1 cellular context compared by ENCODE assay signal in genomic region chr1:236253918-236254637, GRCh38.
TF ChIP-seq lines count a peak whose summit lies in the region.

No MANE protein-coding gene starts in this region.

TF ChIP-seq in K562, 482 proteins besides CTCF, POLR2A, EP300 and RAD21 (continued from another document and continues in another):
- TF ChIP-seq, protein P1, sequence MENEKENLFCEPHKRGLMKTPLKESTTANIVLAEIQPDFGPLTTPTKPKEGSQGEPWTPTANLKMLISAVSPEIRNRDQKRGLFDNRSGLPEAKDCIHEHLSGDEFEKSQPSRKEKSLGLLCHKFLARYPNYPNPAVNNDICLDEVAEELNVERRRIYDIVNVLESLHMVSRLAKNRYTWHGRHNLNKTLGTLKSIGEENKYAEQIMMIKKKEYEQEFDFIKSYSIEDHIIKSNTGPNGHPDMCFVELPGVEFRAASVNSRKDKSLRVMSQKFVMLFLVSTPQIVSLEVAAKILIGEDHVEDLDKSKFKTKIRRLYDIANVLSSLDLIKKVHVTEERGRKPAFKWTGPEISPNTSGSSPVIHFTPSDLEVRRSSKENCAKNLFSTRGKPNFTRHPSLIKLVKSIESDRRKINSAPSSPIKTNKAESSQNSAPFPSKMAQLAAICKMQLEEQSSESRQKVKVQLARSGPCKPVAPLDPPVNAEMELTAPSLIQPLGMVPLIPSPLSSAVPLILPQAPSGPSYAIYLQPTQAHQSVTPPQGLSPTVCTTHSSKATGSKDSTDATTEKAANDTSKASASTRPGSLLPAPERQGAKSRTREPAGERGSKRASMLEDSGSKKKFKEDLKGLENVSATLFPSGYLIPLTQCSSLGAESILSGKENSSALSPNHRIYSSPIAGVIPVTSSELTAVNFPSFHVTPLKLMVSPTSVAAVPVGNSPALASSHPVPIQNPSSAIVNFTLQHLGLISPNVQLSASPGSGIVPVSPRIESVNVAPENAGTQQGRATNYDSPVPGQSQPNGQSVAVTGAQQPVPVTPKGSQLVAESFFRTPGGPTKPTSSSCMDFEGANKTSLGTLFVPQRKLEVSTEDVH (IDR thresholded peaks at IDR 0.05; ENCODE audit: low read depth, partially characterized antibody) = no peak
- peak; percentile 57; the same call in 1 of the 2 replicates for TF ChIP-seq NBN (IDR thresholded peaks at IDR 0.05; ENCODE audit: low read depth)
- no peak for TF ChIP-seq ZNF717 (CRISPR knock-in tag; IDR thresholded peaks at IDR 0.05)
- no peak for TF ChIP-seq LCOR (CRISPR knock-in tag; IDR thresholded peaks at IDR 0.05)
- TF ChIP-seq, protein P2, sequence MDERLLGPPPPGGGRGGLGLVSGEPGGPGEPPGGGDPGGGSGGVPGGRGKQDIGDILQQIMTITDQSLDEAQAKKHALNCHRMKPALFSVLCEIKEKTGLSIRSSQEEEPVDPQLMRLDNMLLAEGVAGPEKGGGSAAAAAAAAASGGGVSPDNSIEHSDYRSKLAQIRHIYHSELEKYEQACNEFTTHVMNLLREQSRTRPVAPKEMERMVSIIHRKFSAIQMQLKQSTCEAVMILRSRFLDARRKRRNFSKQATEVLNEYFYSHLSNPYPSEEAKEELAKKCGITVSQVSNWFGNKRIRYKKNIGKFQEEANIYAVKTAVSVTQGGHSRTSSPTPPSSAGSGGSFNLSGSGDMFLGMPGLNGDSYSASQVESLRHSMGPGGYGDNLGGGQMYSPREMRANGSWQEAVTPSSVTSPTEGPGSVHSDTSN (CRISPR knock-in tag; IDR thresholded peaks at IDR 0.05; ENCODE audit: low read depth) = no peak
- TF ChIP-seq, protein P2 (tag; conservative IDR thresholded peaks at IDR 0.05; ENCODE audit: low read depth) = peak; percentile 64; the same call in 1 of the 2 replicates
- TF ChIP-seq SETDB1 (IDR thresholded peaks at IDR 0.05; ENCODE audit: low read length) = no peak
- no peak for TF ChIP-seq CHCHD3 (CRISPR knock-in tag; IDR thresholded peaks at IDR 0.05)
- TF ChIP-seq ZNF445 (CRISPR knock-in tag; IDR thresholded peaks at IDR 0.05; ENCODE audit: low read depth) = no peak; the same call in 1 of the 2 replicates
- no peak for TF ChIP-seq NUFIP1 (IDR thresholded peaks at IDR 0.05; ENCODE audit: partially characterized antibody)
- TF ChIP-seq STAG1 (CRISPR knock-in tag; IDR thresholded peaks at IDR 0.05; ENCODE audit: borderline replicate concordance) = no peak
- TF ChIP-seq BRF1 (IDR thresholded peaks at IDR 0.05; ENCODE audit: borderline replicate concordance, extremely low read depth, insufficient read length) = no peak
- peak; percentile 24 for TF ChIP-seq ZFP36 (IDR thresholded peaks at IDR 0.05; ENCODE audit: low read depth, low read length, partially characterized antibody)
- TF ChIP-seq, protein P3, sequence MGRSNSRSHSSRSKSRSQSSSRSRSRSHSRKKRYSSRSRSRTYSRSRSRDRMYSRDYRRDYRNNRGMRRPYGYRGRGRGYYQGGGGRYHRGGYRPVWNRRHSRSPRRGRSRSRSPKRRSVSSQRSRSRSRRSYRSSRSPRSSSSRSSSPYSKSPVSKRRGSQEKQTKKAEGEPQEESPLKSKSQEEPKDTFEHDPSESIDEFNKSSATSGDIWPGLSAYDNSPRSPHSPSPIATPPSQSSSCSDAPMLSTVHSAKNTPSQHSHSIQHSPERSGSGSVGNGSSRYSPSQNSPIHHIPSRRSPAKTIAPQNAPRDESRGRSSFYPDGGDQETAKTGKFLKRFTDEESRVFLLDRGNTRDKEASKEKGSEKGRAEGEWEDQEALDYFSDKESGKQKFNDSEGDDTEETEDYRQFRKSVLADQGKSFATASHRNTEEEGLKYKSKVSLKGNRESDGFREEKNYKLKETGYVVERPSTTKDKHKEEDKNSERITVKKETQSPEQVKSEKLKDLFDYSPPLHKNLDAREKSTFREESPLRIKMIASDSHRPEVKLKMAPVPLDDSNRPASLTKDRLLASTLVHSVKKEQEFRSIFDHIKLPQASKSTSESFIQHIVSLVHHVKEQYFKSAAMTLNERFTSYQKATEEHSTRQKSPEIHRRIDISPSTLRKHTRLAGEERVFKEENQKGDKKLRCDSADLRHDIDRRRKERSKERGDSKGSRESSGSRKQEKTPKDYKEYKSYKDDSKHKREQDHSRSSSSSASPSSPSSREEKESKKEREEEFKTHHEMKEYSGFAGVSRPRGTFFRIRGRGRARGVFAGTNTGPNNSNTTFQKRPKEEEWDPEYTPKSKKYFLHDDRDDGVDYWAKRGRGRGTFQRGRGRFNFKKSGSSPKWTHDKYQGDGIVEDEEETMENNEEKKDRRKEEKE (IDR thresholded peaks at IDR 0.05; ENCODE audit: borderline replicate concordance in 1 of 2, control insufficient read depth in 1 of 2, low read depth in 2 of 2, low read length in 1 of 2) = no peak
- peak; percentile 36; the same call in 1 of the 2 replicates for TF ChIP-seq HDAC2 (IDR thresholded peaks at IDR 0.05)
- peak in 1 of 2 experiments; percentile 64; a peak in 2 of 4 replicates for TF ChIP-seq RCOR1 (IDR thresholded peaks at IDR 0.05; ENCODE audit: borderline replicate concordance in 1 of 2, low read depth in 2 of 2, low read length in 2 of 2)
- no peak for TF ChIP-seq ARHGAP35 (IDR thresholded peaks at IDR 0.05; ENCODE audit: partially characterized antibody)
- TF ChIP-seq CHD4 (IDR thresholded peaks at IDR 0.05; ENCODE audit: insufficient read depth, insufficient replicate concordance, low read depth, low read length, poor library complexity, severe bottlenecking) = no peak
- TF ChIP-seq ZNF584 (CRISPR knock-in tag; IDR thresholded peaks at IDR 0.05; ENCODE audit: low read depth) = no peak
- TF ChIP-seq ETV6 (IDR thresholded peaks at IDR 0.05; ENCODE audit: borderline replicate concordance in 1 of 2, low read depth in 2 of 2, low read length in 1 of 2) = no peak
- TF ChIP-seq ETV6 (CRISPR knock-in tag; IDR thresholded peaks at IDR 0.05; ENCODE audit: borderline replicate concordance) = no peak
- TF ChIP-seq FOXK2 (conservative IDR thresholded peaks at IDR 0.05 in 1 of 2, IDR thresholded peaks at IDR 0.05 in 1 of 2; ENCODE audit: low read depth in 2 of 2) = peak; percentile 15 to 42; a peak in 1 of 4 replicates
- TF ChIP-seq HLTF (IDR thresholded peaks at IDR 0.05) = no peak
- TF ChIP-seq FIP1L1 (IDR thresholded peaks at IDR 0.05; ENCODE audit: low read depth, low read length, poor library complexity, severe bottlenecking) = no peak
- TF ChIP-seq FOS (IDR thresholded peaks at IDR 0.05; ENCODE audit: extremely low read depth, insufficient read length) = no peak
- no peak for TF ChIP-seq NR2C1 (IDR thresholded peaks at IDR 0.05)
- TF ChIP-seq NR2C1 (tag; IDR thresholded peaks at IDR 0.05) = 0 out of 2 replicates have a peak, but pooled peaks have one; percentile 38
- peak; percentile 38 for TF ChIP-seq FOSL1 (tag; conservative IDR thresholded peaks at IDR 0.05)
- no peak for TF ChIP-seq ZMIZ1 (IDR thresholded peaks at IDR 0.05; ENCODE audit: low read depth in 2 of 2, low read length in 2 of 2)
- TF ChIP-seq POLR2H (tag; IDR thresholded peaks at IDR 0.05; ENCODE audit: low read depth) = no peak
- no peak for TF ChIP-seq HOMEZ (CRISPR knock-in tag; IDR thresholded peaks at IDR 0.05)
- TF ChIP-seq CXXC5 (CRISPR knock-in tag; IDR thresholded peaks at IDR 0.05) = no peak; the same call in 1 of the 2 replicates
- no peak for TF ChIP-seq HNRNPUL1 (IDR thresholded peaks at IDR 0.05; ENCODE audit: low read length)
- TF ChIP-seq SMARCC2 (IDR thresholded peaks at IDR 0.05; ENCODE audit: low read depth) = 0 out of 2 replicates have a peak, but pooled peaks have one; percentile 41
- no peak for TF ChIP-seq SAFB (IDR thresholded peaks at IDR 0.05; ENCODE audit: borderline replicate concordance, low read depth, low read length)
- TF ChIP-seq HNRNPK (IDR thresholded peaks at IDR 0.05; ENCODE audit: low read depth, low read length, poor library complexity, severe bottlenecking) = no peak
- TF ChIP-seq SIN3B (IDR thresholded peaks at IDR 0.05; ENCODE audit: low read depth) = no peak
- 0 out of 2 replicates have a peak, but pooled peaks have one; percentile 53 for TF ChIP-seq ZBTB9 (CRISPR knock-in tag; IDR thresholded peaks at IDR 0.05)
- TF ChIP-seq ZNF316 (IDR thresholded peaks at IDR 0.05) = no peak
- TF ChIP-seq RBFOX2 (IDR thresholded peaks at IDR 0.05; ENCODE audit: low read depth, low read length) = no peak
- no peak for TF ChIP-seq TFAM (CRISPR knock-in tag; conservative IDR thresholded peaks at IDR 0.05)
- peak; percentile 58; the same call in 1 of the 2 replicates for TF ChIP-seq FOXJ2 (tag; IDR thresholded peaks at IDR 0.05)
